20 cellular contexts compared by ENCODE assay signal in genomic region chr3:81154611-81155143, GRCh38.
A peak's percentile ranks its signal among the peaks of the same experiment; 100 is the strongest.
DNase-seq lines count a peak whose midpoint lies in the region; ATAC-seq and TF ChIP-seq lines count a peak whose summit lies in the region.
"Had no signal": no experiment of that assay in that cellular context is flagged by ENCODE, and none has a peak within 500 bp of the region (broad histone marks: within the 10 kb centered on the region; RNA-seq: fewer than 3 reads in every experiment).

No MANE protein-coding gene starts in this region.

- ATAC-seq in PC-3: peak; percentile 42; the same call in 1 of the 2 replicates
- peak; percentile 28 for ATAC-seq in stimulated activated effector memory CD8-positive, alpha-beta T cell treated with anti-CD3 and anti-CD28 coated beads, Interleukin-12 subunit alpha, Interleukin-12 subunit beta, amount 100 ng/mL, for 72 hours
- ATAC-seq: K562, SK-N-SH treated with all-trans-retinoic acid at 6 μM for 48 hours, T-cell had no signal

- no peak overlapping the region for H3K27ac ChIP-seq in PC-3 (ENCODE audit: low read length)
- no peak overlapping the region for H3K27ac ChIP-seq in vagina
- H3K27ac ChIP-seq: 22Rv1, GM23248 had no signal

- H3K9ac ChIP-seq in PC-3 (ENCODE audit: low read length): no peak overlapping the region
- H3K9ac ChIP-seq: GM23248 had no signal

- intact Hi-C loops in PC-3 (cut with micrococcal nuclease): no loop called here
- intact Hi-C loops in activated naive CD4-positive, alpha-beta T cell treated with anti-CD3 and anti-CD28 coated beads for 36 hours (cut with micrococcal nuclease): no loop called here
- intact Hi-C loops in vagina (cut with DNase I): no loop called here

- H3K4me3 Mint-ChIP-seq in stimulated activated effector memory CD8-positive, alpha-beta T cell treated with anti-CD3 and anti-CD28 coated beads, Interleukin-12 subunit alpha, Interleukin-12 subunit beta, amount 100 ng/mL, for 72 hours: no peak overlapping the region
- no peak overlapping the region for H3K4me3 Mint-ChIP-seq in activated naive CD4-positive, alpha-beta T cell treated with anti-CD3 and anti-CD28 coated beads for 36 hours
- H3K4me3 Mint-ChIP-seq: CD14-positive monocyte, T-cell had no signal

- no peaks in the 10 kb centered on the region for H4K20me1 ChIP-seq in PC-3 (ENCODE audit: low read length)

- no peaks in the 10 kb centered on the region for H3K4me1 Mint-ChIP-seq in stimulated activated effector memory CD8-positive, alpha-beta T cell treated with anti-CD3 and anti-CD28 coated beads, Interleukin-12 subunit alpha, Interleukin-12 subunit beta, amount 100 ng/mL, for 72 hours
- no peaks in the 10 kb centered on the region for H3K4me1 Mint-ChIP-seq in activated naive CD4-positive, alpha-beta T cell treated with anti-CD3 and anti-CD28 coated beads for 36 hours (ENCODE audit: low read depth)
- H3K4me1 Mint-ChIP-seq: CD14-positive monocyte, T-cell had no signal

- TF ChIP-seq CTCF in PC-3 (conservative IDR thresholded peaks at IDR 0.05; ENCODE audit: low read depth, low read length) (no peak), vagina (IDR thresholded peaks at IDR 0.05) (no peak)

- H3K9me3 ChIP-seq in PC-3 (ENCODE audit: low read length) (no peaks in the 10 kb centered on the region), vagina (no peaks in the 10 kb centered on the region)

- TF ChIP-seq POLR2A in vagina (IDR thresholded peaks at IDR 0.05): no peak

- H3K9me2 ChIP-seq in PC-3 (replicated peaks; ENCODE audit: low read length): no peaks in the 10 kb centered on the region

- no peaks in the 10 kb centered on the region for H3K36me3 ChIP-seq in PC-3 (ENCODE audit: low read depth, low read length)
- H3K36me3 ChIP-seq in vagina: no peaks in the 10 kb centered on the region

- H3K79me2 ChIP-seq in PC-3 (ENCODE audit: low read length): no peaks in the 10 kb centered on the region

- CTCF ChIA-PET in PC-3 (lab: Charles Lee): no interaction called here
- CTCF ChIA-PET in activated naive CD4-positive, alpha-beta T cell treated with anti-CD3 and anti-CD28 coated beads for 36 hours (lab: Charles Lee): no interaction called here

- BruUV-seq in PC-3 (replicated peaks; lab: Mats Ljungman, UMichigan): no TSS peak

- H3K36me3 Mint-ChIP-seq in stimulated activated effector memory CD8-positive, alpha-beta T cell treated with anti-CD3 and anti-CD28 coated beads, Interleukin-12 subunit alpha, Interleukin-12 subunit beta, amount 100 ng/mL, for 72 hours: no peaks in the 10 kb centered on the region
- H3K36me3 Mint-ChIP-seq in activated naive CD4-positive, alpha-beta T cell treated with anti-CD3 and anti-CD28 coated beads for 36 hours (ENCODE audit: low read depth): no peaks in the 10 kb centered on the region
- H3K36me3 Mint-ChIP-seq: CD14-positive monocyte, T-cell had no signal

- no peak overlapping the region for H3K4me3 ChIP-seq in PC-3 (ENCODE audit: low read length)
- H3K4me3 ChIP-seq in vagina: no peak overlapping the region
- H3K4me3 ChIP-seq: GM23248, K562 had no signal

- no peak overlapping the region for H2AFZ ChIP-seq in PC-3 (ENCODE audit: low read length)
- H2AFZ ChIP-seq: GM23248 had no signal

- no peaks in the 10 kb centered on the region for H3F3A ChIP-seq in PC-3 (ENCODE audit: low read length, unreplicated experiment)

- no peaks in the 10 kb centered on the region for H3K27me3 Mint-ChIP-seq in activated naive CD4-positive, alpha-beta T cell treated with anti-CD3 and anti-CD28 coated beads for 36 hours (ENCODE audit: low read depth)
- H3K27me3 Mint-ChIP-seq: T-cell had no signal

- DNase-seq in DMS53 (lab: John Stamatoyannopoulos, UW): peak; percentile 0
- DNase-seq in DMS53 treated with DMSO at 0.1 percent for 48 hours (lab: John Stamatoyannopoulos, UW; ENCODE audit: unreplicated experiment): no peak
- DNase-seq in PC-3: peak; percentile 15
- peak; percentile 21 for DNase-seq in iPS-NIHi11 (ENCODE audit: low spot score)
- DNase-seq in stimulated activated effector memory CD8-positive, alpha-beta T cell treated with anti-CD3 and anti-CD28 coated beads, Interleukin-12 subunit alpha, Interleukin-12 subunit beta, amount 100 ng/mL, for 72 hours (ENCODE audit: low spot score in 2 of 2): no peak
- no peak for DNase-seq in activated naive CD4-positive, alpha-beta T cell treated with anti-CD3 and anti-CD28 coated beads for 36 hours
- no peak for DNase-seq in vagina (ENCODE audit: extremely low spot score in 2 of 2)
- DNase-seq in NCI-H69 (lab: John Stamatoyannopoulos, UW): no peak
- DNase-seq: GF-D8, GM23248, NCI-H1105, NCI-H2081, NCI-H345, OCI-M1, SHP77 treated with DMSO at 0.1 percent for 48 hours, T-cell had no signal

- POLR2A ChIA-PET in PC-3 (lab: Charles Lee; ENCODE audit: unreplicated experiment): no interaction called here

- H3K27ac Mint-ChIP-seq in stimulated activated effector memory CD8-positive, alpha-beta T cell treated with anti-CD3 and anti-CD28 coated beads, Interleukin-12 subunit alpha, Interleukin-12 subunit beta, amount 100 ng/mL, for 72 hours: no peak overlapping the region
- no peak overlapping the region for H3K27ac Mint-ChIP-seq in activated naive CD4-positive, alpha-beta T cell treated with anti-CD3 and anti-CD28 coated beads for 36 hours
- H3K27ac Mint-ChIP-seq: CD14-positive monocyte, T-cell had no signal

- H3K4me2 ChIP-seq in PC-3 (ENCODE audit: low read length): no peak overlapping the region

- peaks cover 20% of the 10 kb centered on the region for H3K9me3 Mint-ChIP-seq in stimulated activated effector memory CD8-positive, alpha-beta T cell treated with anti-CD3 and anti-CD28 coated beads, Interleukin-12 subunit alpha, Interleukin-12 subunit beta, amount 100 ng/mL, for 72 hours
- H3K9me3 Mint-ChIP-seq in activated naive CD4-positive, alpha-beta T cell treated with anti-CD3 and anti-CD28 coated beads for 36 hours: peaks cover under 1% of the 10 kb centered on the region

- H3K4me1 ChIP-seq in PC-3 (ENCODE audit: insufficient read depth, low read length) (no peaks in the 10 kb centered on the region), vagina (no peaks in the 10 kb centered on the region)

- H3K27me3 ChIP-seq in PC-3 (ENCODE audit: low read length): no peaks in the 10 kb centered on the region
- no peaks in the 10 kb centered on the region for H3K27me3 ChIP-seq in vagina

Comparison
In these comparisons a context has a peak if more than half of its experiments do, and no peak if none do; other contexts are left out.
1. DNase-seq: peak in DMS53 (single experiment), PC-3 (single experiment) and iPS-NIHi11 (single experiment); none in DMS53 treated with DMSO at 0.1 percent for 48 hours (single experiment), stimulated activated effector memory CD8-positive, alpha-beta T cell treated with anti-CD3 and anti-CD28 coated beads, Interleukin-12 subunit alpha, Interleukin-12 subunit beta, amount 100 ng/mL, for 72 hours (0 of 2), activated naive CD4-positive, alpha-beta T cell treated with anti-CD3 and anti-CD28 coated beads for 36 hours (single experiment), vagina (0 of 2) and NCI-H69 (single experiment).